In genomic region chr22:45977003-45977395, GRCh38 we compare ENCODE assay signal across 9 cellular contexts. TPM values are rescaled to one million over a fixed set of nuclear protein-coding genes. Genes with fewer than 3 reads are reported as not detected.
DNase-seq lines count a peak whose midpoint lies in the region; ATAC-seq and TF ChIP-seq lines count a peak whose summit lies in the region.
"Had no signal": no experiment of that assay in that cellular context is flagged by ENCODE, and none has a peak within 500 bp of the region (broad histone marks: within the 10 kb centered on the region; RNA-seq: fewer than 3 reads in every experiment).

TSS of gene WNT7B (minus strand) at chr22:45977162. CDS start at chr22:45976754, 408 bp downstream.

- no peak within 1 kb of the TSS for H3K27ac Mint-ChIP-seq in activated naive CD4-positive, alpha-beta T cell treated with anti-CD3 and anti-CD28 coated beads, Interleukin-2, amount 50 U/mL, for 72 hours

- no peaks in the 10 kb centered on the region for H3K36me3 ChIP-seq in hepatocyte (replicated peaks; ENCODE audit: insufficient read depth, low read depth)
- H3K36me3 ChIP-seq in thymus (ENCODE audit: control insufficient read depth, insufficient read depth), result no peaks in the 10 kb centered on the region

- no peaks in the 10 kb centered on the region for H4K20me1 ChIP-seq in hepatocyte (ENCODE audit: insufficient read depth, poor library complexity, severe bottlenecking)

- no peaks in the 10 kb centered on the region for H3K79me2 ChIP-seq in hepatocyte

- peak within 1 kb of the TSS; percentile 98 for H3K4me2 ChIP-seq in hepatocyte

- peak within 1 kb of the TSS; percentile 26 for H2AFZ ChIP-seq in hepatocyte

- H3K9me3 Mint-ChIP-seq in activated naive CD4-positive, alpha-beta T cell treated with anti-CD3 and anti-CD28 coated beads, Interleukin-2, amount 50 U/mL, for 72 hours, result no peaks in the 10 kb centered on the region

- H3K9me3 ChIP-seq in hepatocyte (ENCODE audit: low read depth) (no peaks in the 10 kb centered on the region), thymus (ENCODE audit: control insufficient read depth) (no peaks in the 10 kb centered on the region)

- ATAC-seq in activated naive CD4-positive, alpha-beta T cell treated with anti-CD3 and anti-CD28 coated beads, Interleukin-2, amount 50 U/mL, for 72 hours, result no peak

- DNase-seq in activated naive CD4-positive, alpha-beta T cell treated with Interleukin-2 at 50 U/mL for 16 hours, result peak; percentile 7
- DNase-seq in activated naive CD4-positive, alpha-beta T cell treated with anti-CD3 and anti-CD28 coated beads, Interleukin-2, amount 50 U/mL, for 72 hours (ENCODE audit: low spot score in 2 of 2), result no peak
- DNase-seq in RPMI7951 (ENCODE audit: low read depth) (no peak), hepatocyte (ENCODE audit: low spot score) (peak; percentile 73), epidermal melanocyte (ENCODE audit: insufficient read length, low spot score) (no peak), NOMO-1 (lab: John Stamatoyannopoulos, UW; ENCODE audit: unreplicated experiment in 2 of 2) (no peak), CD1c-positive myeloid dendritic cell (ENCODE audit: extremely low spot score) (no peak)

- WGBS in hepatocyte (ENCODE audit: low lambda C conversion rate, missing lambda C conversion rate), result no CpG with 5 or more reads among the region's 48 CpGs
- 1% methylated on average over 48 of the region's 48 CpGs for WGBS in thymus

- H3K9me2 ChIP-seq in hepatocyte (replicated peaks; ENCODE audit: insufficient read depth), result no peaks in the 10 kb centered on the region

- TF ChIP-seq CTCF in hepatocyte (IDR thresholded peaks at IDR 0.05; ENCODE audit: poor library complexity), result no peak

- H3K4me1 ChIP-seq in hepatocyte (ENCODE audit: insufficient read depth), result peaks cover 8% of the 10 kb centered on the region
- peaks cover 11% of the 10 kb centered on the region for H3K4me1 ChIP-seq in thymus (ENCODE audit: control insufficient read depth, insufficient read depth, low read length)

- H3K27ac ChIP-seq in hepatocyte (no peak within 1 kb of the TSS), thymus (ENCODE audit: low read depth) (no peak within 1 kb of the TSS)

- H3K4me3 ChIP-seq in hepatocyte (no peak within 1 kb of the TSS), thymus (ENCODE audit: low read length) (peak within 1 kb of the TSS; percentile 27)

- no peaks in the 10 kb centered on the region for H3K36me3 Mint-ChIP-seq in activated naive CD4-positive, alpha-beta T cell treated with anti-CD3 and anti-CD28 coated beads, Interleukin-2, amount 50 U/mL, for 72 hours

- peaks cover 52% of the 10 kb centered on the region for H3K27me3 ChIP-seq in hepatocyte
- H3K27me3 ChIP-seq in thymus (ENCODE audit: control insufficient read depth, insufficient read depth), result peaks cover 64% of the 10 kb centered on the region

RNA-seq across cellular contexts. Expression of gene WNT7B, which starts in this region (rescaled TPM):
- total RNA-seq in activated naive CD4-positive, alpha-beta T cell treated with anti-CD3 and anti-CD28 coated beads, Interleukin-2, amount 50 U/mL, for 72 hours, result under 1 TPM in 1 of 2 donors, not detected in 1; 0.05 TPM
- 17.3 and 21.3 TPM in 2 replicates for total RNA-seq in RPMI7951 (2014; rRNA removed; shearing (Covaris generic))
- total RNA-seq in hepatocyte, result 2.4 and 2.9 TPM in 2 replicates
- polyA plus RNA-seq in hepatocyte, result 1.9 and 2.0 TPM in 2 replicates
- 0.96 TPM for polyA plus RNA-seq in thymus
- total RNA-seq: pulmonary artery endothelial cell had no signal

Comparison
In these comparisons a context has a peak if more than half of its experiments do, and no peak if none do; other contexts are left out.
1. DNase-seq: peak in activated naive CD4-positive, alpha-beta T cell treated with Interleukin-2 at 50 U/mL for 16 hours (single experiment) and hepatocyte (single experiment); none in activated naive CD4-positive, alpha-beta T cell treated with anti-CD3 and anti-CD28 coated beads, Interleukin-2, amount 50 U/mL, for 72 hours (0 of 2), RPMI7951 (single experiment), epidermal melanocyte (single experiment), NOMO-1 (0 of 2) and CD1c-positive myeloid dendritic cell (single experiment).